1 cellular context compared by ENCODE assay signal in the genomic region with DNA sequence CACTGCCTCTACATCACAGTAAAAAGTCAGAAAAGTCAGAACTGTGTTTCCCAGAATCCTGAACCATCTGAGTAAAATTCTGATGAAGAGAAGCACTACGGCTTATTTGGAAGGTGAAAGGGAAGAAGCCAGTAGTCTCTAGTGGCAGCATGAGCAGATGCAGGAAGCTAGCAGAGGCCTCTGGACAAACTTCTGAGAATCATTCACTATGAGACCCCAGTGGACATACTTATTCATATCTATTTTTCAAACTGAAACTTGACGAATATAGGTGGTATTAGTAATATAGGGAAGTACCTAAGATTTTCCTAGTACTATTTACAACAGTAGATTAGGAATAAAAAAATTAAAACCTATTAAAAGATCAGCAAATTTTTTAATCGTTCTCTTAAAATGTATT.
TF ChIP-seq lines count a peak whose summit lies in the region.

No MANE protein-coding gene starts in this region.

TF ChIP-seq in WTC11, 78 proteins besides CTCF, POLR2A, EP300 and RAD21 (continued from another document):
- TF ChIP-seq, protein P1, sequence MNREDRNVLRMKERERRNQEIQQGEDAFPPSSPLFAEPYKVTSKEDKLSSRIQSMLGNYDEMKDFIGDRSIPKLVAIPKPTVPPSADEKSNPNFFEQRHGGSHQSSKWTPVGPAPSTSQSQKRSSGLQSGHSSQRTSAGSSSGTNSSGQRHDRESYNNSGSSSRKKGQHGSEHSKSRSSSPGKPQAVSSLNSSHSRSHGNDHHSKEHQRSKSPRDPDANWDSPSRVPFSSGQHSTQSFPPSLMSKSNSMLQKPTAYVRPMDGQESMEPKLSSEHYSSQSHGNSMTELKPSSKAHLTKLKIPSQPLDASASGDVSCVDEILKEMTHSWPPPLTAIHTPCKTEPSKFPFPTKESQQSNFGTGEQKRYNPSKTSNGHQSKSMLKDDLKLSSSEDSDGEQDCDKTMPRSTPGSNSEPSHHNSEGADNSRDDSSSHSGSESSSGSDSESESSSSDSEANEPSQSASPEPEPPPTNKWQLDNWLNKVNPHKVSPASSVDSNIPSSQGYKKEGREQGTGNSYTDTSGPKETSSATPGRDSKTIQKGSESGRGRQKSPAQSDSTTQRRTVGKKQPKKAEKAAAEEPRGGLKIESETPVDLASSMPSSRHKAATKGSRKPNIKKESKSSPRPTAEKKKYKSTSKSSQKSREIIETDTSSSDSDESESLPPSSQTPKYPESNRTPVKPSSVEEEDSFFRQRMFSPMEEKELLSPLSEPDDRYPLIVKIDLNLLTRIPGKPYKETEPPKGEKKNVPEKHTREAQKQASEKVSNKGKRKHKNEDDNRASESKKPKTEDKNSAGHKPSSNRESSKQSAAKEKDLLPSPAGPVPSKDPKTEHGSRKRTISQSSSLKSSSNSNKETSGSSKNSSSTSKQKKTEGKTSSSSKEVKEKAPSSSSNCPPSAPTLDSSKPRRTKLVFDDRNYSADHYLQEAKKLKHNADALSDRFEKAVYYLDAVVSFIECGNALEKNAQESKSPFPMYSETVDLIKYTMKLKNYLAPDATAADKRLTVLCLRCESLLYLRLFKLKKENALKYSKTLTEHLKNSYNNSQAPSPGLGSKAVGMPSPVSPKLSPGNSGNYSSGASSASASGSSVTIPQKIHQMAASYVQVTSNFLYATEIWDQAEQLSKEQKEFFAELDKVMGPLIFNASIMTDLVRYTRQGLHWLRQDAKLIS (CRISPR knock-in tag; IDR thresholded peaks at IDR 0.05; ENCODE audit: borderline replicate concordance): no peak
- no peak for TF ChIP-seq NR2C2 (CRISPR knock-in tag; IDR thresholded peaks at IDR 0.05)
- TF ChIP-seq, protein P2, sequence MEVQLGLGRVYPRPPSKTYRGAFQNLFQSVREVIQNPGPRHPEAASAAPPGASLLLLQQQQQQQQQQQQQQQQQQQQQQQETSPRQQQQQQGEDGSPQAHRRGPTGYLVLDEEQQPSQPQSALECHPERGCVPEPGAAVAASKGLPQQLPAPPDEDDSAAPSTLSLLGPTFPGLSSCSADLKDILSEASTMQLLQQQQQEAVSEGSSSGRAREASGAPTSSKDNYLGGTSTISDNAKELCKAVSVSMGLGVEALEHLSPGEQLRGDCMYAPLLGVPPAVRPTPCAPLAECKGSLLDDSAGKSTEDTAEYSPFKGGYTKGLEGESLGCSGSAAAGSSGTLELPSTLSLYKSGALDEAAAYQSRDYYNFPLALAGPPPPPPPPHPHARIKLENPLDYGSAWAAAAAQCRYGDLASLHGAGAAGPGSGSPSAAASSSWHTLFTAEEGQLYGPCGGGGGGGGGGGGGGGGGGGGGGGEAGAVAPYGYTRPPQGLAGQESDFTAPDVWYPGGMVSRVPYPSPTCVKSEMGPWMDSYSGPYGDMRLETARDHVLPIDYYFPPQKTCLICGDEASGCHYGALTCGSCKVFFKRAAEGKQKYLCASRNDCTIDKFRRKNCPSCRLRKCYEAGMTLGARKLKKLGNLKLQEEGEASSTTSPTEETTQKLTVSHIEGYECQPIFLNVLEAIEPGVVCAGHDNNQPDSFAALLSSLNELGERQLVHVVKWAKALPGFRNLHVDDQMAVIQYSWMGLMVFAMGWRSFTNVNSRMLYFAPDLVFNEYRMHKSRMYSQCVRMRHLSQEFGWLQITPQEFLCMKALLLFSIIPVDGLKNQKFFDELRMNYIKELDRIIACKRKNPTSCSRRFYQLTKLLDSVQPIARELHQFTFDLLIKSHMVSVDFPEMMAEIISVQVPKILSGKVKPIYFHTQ (CRISPR knock-in tag; IDR thresholded peaks at IDR 0.05): no peak
- TF ChIP-seq, protein P3, sequence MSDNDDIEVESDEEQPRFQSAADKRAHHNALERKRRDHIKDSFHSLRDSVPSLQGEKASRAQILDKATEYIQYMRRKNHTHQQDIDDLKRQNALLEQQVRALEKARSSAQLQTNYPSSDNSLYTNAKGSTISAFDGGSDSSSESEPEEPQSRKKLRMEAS (CRISPR knock-in tag; IDR thresholded peaks at IDR 0.05): no peak
- TF ChIP-seq, protein P4, sequence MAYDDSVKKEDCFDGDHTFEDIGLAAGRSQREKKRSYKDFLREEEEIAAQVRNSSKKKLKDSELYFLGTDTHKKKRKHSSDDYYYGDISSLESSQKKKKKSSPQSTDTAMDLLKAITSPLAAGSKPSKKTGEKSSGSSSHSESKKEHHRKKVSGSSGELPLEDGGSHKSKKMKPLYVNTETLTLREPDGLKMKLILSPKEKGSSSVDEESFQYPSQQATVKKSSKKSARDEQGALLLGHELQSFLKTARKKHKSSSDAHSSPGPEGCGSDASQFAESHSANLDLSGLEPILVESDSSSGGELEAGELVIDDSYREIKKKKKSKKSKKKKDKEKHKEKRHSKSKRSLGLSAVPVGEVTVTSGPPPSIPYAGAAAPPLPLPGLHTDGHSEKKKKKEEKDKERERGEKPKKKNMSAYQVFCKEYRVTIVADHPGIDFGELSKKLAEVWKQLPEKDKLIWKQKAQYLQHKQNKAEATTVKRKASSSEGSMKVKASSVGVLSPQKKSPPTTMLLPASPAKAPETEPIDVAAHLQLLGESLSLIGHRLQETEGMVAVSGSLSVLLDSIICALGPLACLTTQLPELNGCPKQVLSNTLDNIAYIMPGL (CRISPR knock-in tag; IDR thresholded peaks at IDR 0.05): no peak
- TF ChIP-seq FOXJ3 (CRISPR knock-in tag; IDR thresholded peaks at IDR 0.05; ENCODE audit: borderline replicate concordance): no peak
